ENCODE assay signal across 24 cellular contexts in the genomic region with DNA sequence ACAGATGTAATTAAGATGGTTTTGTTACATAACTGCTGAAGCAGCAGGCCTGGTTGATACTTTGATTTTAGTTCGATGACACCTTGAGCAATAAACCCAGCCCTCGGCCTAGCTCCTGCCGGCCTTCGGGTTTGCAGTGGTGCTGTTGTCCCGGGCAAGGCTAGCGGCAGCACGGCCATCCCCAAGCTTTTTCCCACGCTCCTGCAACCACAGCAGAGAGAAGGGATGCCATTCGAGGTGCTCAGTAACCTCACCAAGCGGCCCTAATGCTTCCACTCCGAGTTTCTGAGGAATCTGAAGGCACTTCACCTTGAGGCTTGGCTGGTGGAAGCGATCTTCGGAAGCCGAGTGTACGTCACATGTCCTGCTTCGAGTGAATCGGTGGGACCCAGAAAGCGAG.
"Had no signal": no experiment of that assay in that cellular context is flagged by ENCODE, and none has a peak within 500 bp of the region (broad histone marks: within the 10 kb centered on the region; RNA-seq: fewer than 3 reads in every experiment).

No MANE protein-coding gene starts in this region.

- DNase-seq: activated effector memory CD4-positive, alpha-beta T cell treated with anti-CD3 and anti-CD28 coated beads, Interleukin-2, amount 50 U/mL, for 16 hours; activated effector memory CD4-positive, alpha-beta T cell treated with Interleukin-2 at 50 U/mL for 16 hours; activated gamma-delta T cell; activated gamma-delta T cell treated with Interleukin-2 at 50 U/mL for 16 hours; activated naive CD4-positive, alpha-beta T cell treated with anti-CD3 and anti-CD28 coated beads for 36 hours; activated naive CD4-positive, alpha-beta T cell treated with anti-CD3 and anti-CD28 coated beads, Interleukin-2, amount 10 ng/mL, durations not matched to agents 7 days and 5 days; activated naive CD4-positive, alpha-beta T cell treated with anti-CD3 and anti-CD28 coated beads, Interleukin-2, amount 50 U/mL, for 16 hours; activated naive CD4-positive, alpha-beta T cell treated with Interleukin-2 at 50 U/mL for 16 hours; activated naive CD8-positive, alpha-beta T cell treated with anti-CD3 and anti-CD28 coated beads for 36 hours; activated naive CD8-positive, alpha-beta T cell treated with anti-CD3 and anti-CD28 coated beads, Interleukin-2, amount 10 ng/mL, durations not matched to agents 7 days and 5 days; activated naive CD8-positive, alpha-beta T cell treated with anti-CD3 and anti-CD28 coated beads, Interleukin-2, amount 50 U/mL, for 24 hours; activated T-cell treated with anti-CD3 and anti-CD28 coated beads, Interleukin-2, amount 50 U/mL, for 24 hours; activated T-cell treated with anti-CD3 and anti-CD28 coated beads, Interleukin-2, amount 50 U/mL, for 4 hours; activated T-cell treated with anti-CD3 and anti-CD28 coated beads, Interleukin-2, amount 50 U/mL, for 48 hours; activated T-cell treated with anti-CD3 and anti-CD28 coated beads, Interleukin-2, amount 50 U/mL, for 72 hours; adrenal gland; amniotic stem cell; amygdala; anterior cingulate cortex; body of pancreas; brain microvascular endothelial cell; caudate nucleus; central memory CD4-positive, alpha-beta T cell; cerebellar nuclear complex had no signal
